In genomic region chr10:67804395-67804678, GRCh38 we compare ENCODE assay signal across 22 cellular contexts. TPM values are rescaled to one million over a fixed set of nuclear protein-coding genes. Genes with fewer than 3 reads are reported as not detected.
A peak's percentile ranks its signal among the peaks of the same experiment; 100 is the strongest.
DNase-seq lines count a peak whose midpoint lies in the region; ATAC-seq and TF ChIP-seq lines count a peak whose summit lies in the region.
"Had no signal": no experiment of that assay in that cellular context is flagged by ENCODE, and none has a peak within 500 bp of the region (broad histone marks: within the 10 kb centered on the region; RNA-seq: fewer than 3 reads in every experiment).

No MANE protein-coding gene starts in this region.

- H3K4me3 ChIP-seq in liver (ENCODE audit: low read depth in 1 of 3, low read length in 3 of 3): no peak overlapping the region
- H3K4me3 ChIP-seq: GM12878, GM23338, K562 had no signal

- DNase-seq in activated CD4-positive, alpha-beta T cell treated with anti-CD3 and anti-CD28 coated beads for 36 hours: no peak
- DNase-seq in activated CD4-positive, alpha-beta T cell treated with anti-CD3 and anti-CD28 coated beads, Interleukin-2, amount 50 U/mL, for 1 hour: no peak
- DNase-seq in stimulated activated naive CD8-positive, alpha-beta T cell treated with anti-CD3 and anti-CD28 coated beads, Interleukin-15, amount 100 ng/mL, for 72 hours: no peak
- no peak for DNase-seq in stimulated activated naive CD8-positive, alpha-beta T cell treated with anti-CD3 and anti-CD28 coated beads, Interleukin-15, Interleukin-2, amounts not matched to agents 100 U/mL and 50 U/mL, for 24 hours
- no peak for DNase-seq in DMS 273 treated with DMSO at 0.1 percent for 48 hours (lab: John Stamatoyannopoulos, UW)
- DNase-seq in stimulated activated CD4-positive, alpha-beta T cell treated with anti-CD3 and anti-CD28 coated beads, Interleukin-12 subunit alpha, Interleukin-12 subunit beta, amount 100 ng/mL, for 4 hours: no peak
- DNase-seq: DMS153, EL, NCI-H1105, NCI-H2081, NCI-H510A, NCI-H774, OCI-M1, Right ventricle myocardium superior had no signal

- POLR2A ChIA-PET in activated CD4-positive, alpha-beta T cell treated with anti-CD3 and anti-CD28 coated beads for 36 hours (lab: Charles Lee): no interaction called here

- H3K9ac ChIP-seq in liver (ENCODE audit: low read depth in 1 of 2, low read length in 2 of 2): peak overlapping the region in 1 of 2 donors; percentile 37

- H3K27ac ChIP-seq in liver (ENCODE audit: low read depth in 1 of 2, low read length in 2 of 2): peak overlapping the region; percentile 71 to 76
- H3K27ac ChIP-seq: 22Rv1 had no signal

- H3K36me3 Mint-ChIP-seq in activated CD4-positive, alpha-beta T cell treated with anti-CD3 and anti-CD28 coated beads for 36 hours (ENCODE audit: low read depth): no peaks in the 10 kb centered on the region
- H3K36me3 Mint-ChIP-seq: CD14-positive monocyte had no signal

- no peak overlapping the region for H3K4me3 Mint-ChIP-seq in activated CD4-positive, alpha-beta T cell treated with anti-CD3 and anti-CD28 coated beads for 36 hours
- peak overlapping the region; percentile 15 to 41 for H3K4me3 Mint-ChIP-seq in stimulated activated naive CD8-positive, alpha-beta T cell treated with anti-CD3 and anti-CD28 coated beads, Interleukin-15, amount 100 ng/mL, for 72 hours
- H3K4me3 Mint-ChIP-seq: CD14-positive monocyte, GM23338 had no signal

- CTCF ChIA-PET in activated CD4-positive, alpha-beta T cell treated with anti-CD3 and anti-CD28 coated beads for 36 hours (lab: Charles Lee): interaction anchor here (0.6 to 1.9 kb wide), 3 partner anchors 16 to 452 kb away, joined by 3 to 8 read pairs (median 3); no protein-coding TSS in a partner anchor

- peaks cover 8% of the 10 kb centered on the region for H3K4me1 Mint-ChIP-seq in activated CD4-positive, alpha-beta T cell treated with anti-CD3 and anti-CD28 coated beads for 36 hours
- H3K4me1 Mint-ChIP-seq in stimulated activated naive CD8-positive, alpha-beta T cell treated with anti-CD3 and anti-CD28 coated beads, Interleukin-15, amount 100 ng/mL, for 72 hours: peaks cover 55% of the 10 kb centered on the region
- H3K4me1 Mint-ChIP-seq: CD14-positive monocyte had no signal

- H3K27me3 Mint-ChIP-seq in activated CD4-positive, alpha-beta T cell treated with anti-CD3 and anti-CD28 coated beads for 36 hours: no peaks in the 10 kb centered on the region
- H3K27me3 Mint-ChIP-seq in stimulated activated naive CD8-positive, alpha-beta T cell treated with anti-CD3 and anti-CD28 coated beads, Interleukin-15, amount 100 ng/mL, for 72 hours: peaks cover 10% of the 10 kb centered on the region

- peak overlapping the region; percentile 74 for H3K27ac Mint-ChIP-seq in activated CD4-positive, alpha-beta T cell treated with anti-CD3 and anti-CD28 coated beads for 36 hours
- peak overlapping the region; percentile 95 to 98 for H3K27ac Mint-ChIP-seq in stimulated activated naive CD8-positive, alpha-beta T cell treated with anti-CD3 and anti-CD28 coated beads, Interleukin-15, amount 100 ng/mL, for 72 hours
- H3K27ac Mint-ChIP-seq: CD14-positive monocyte, GM23338 had no signal

- no peak for ATAC-seq in activated CD4-positive, alpha-beta T cell treated with anti-CD3 and anti-CD28 coated beads for 36 hours
- no peak for ATAC-seq in stimulated activated naive CD8-positive, alpha-beta T cell treated with anti-CD3 and anti-CD28 coated beads, Interleukin-15, amount 100 ng/mL, for 72 hours
- ATAC-seq in stimulated activated naive CD8-positive, alpha-beta T cell treated with anti-CD3 and anti-CD28 coated beads, Interleukin-15, Interleukin-2, amounts not matched to agents 100 U/mL and 50 U/mL, for 24 hours: no peak
- no peak for ATAC-seq in GM18873 (IDR thresholded peaks at IDR 0.05; ENCODE audit: low FRiP score, unreplicated experiment)
- ATAC-seq: GM23338, HCT116 had no signal

- no peak for TF ChIP-seq CTCF in liver (IDR thresholded peaks at IDR 0.05; ENCODE audit: low read depth, low read length, missing input control)

- intact Hi-C loops in activated CD4-positive, alpha-beta T cell treated with anti-CD3 and anti-CD28 coated beads for 36 hours (cut with DNase I, micrococcal nuclease): no loop called here

- no peaks in the 10 kb centered on the region for H3K9me3 ChIP-seq in liver (ENCODE audit: control insufficient read depth in 4 of 4, low read length in 3 of 4)

- H3K27me3 ChIP-seq in liver (ENCODE audit: control insufficient read depth in 4 of 4, insufficient read depth in 4 of 4, low read length in 3 of 4): no peaks in the 10 kb centered on the region

- TF ChIP-seq RAD21 in liver (IDR thresholded peaks at IDR 0.05): no peak

- H3K4me1 ChIP-seq in liver (ENCODE audit: control insufficient read depth in 4 of 4, insufficient read depth in 4 of 4, low read length in 3 of 4): peaks cover 12 to 60% (median 39%) of the 10 kb centered on the region in 4 donors

- no peaks in the 10 kb centered on the region for H3K36me3 ChIP-seq in liver (ENCODE audit: control insufficient read depth in 4 of 4, insufficient read depth in 3 of 4, low read depth in 1 of 4, low read length in 3 of 4)

- H3K9me3 Mint-ChIP-seq in activated CD4-positive, alpha-beta T cell treated with anti-CD3 and anti-CD28 coated beads for 36 hours (ENCODE audit: low read depth): no peaks in the 10 kb centered on the region
- H3K9me3 Mint-ChIP-seq in stimulated activated naive CD8-positive, alpha-beta T cell treated with anti-CD3 and anti-CD28 coated beads, Interleukin-15, amount 100 ng/mL, for 72 hours: peaks cover 0 to 5% of the 10 kb centered on the region in 2 donors
- H3K9me3 Mint-ChIP-seq: CD14-positive monocyte, GM23338 had no signal

TF ChIP-seq in liver, 16 proteins besides CTCF, POLR2A, EP300 and RAD21:
- TF ChIP-seq NR2F2 (IDR thresholded peaks at IDR 0.05): no peak
- TF ChIP-seq GABPA (IDR thresholded peaks at IDR 0.05 in 1 of 2, conservative IDR thresholded peaks at IDR 0.05 in 1 of 2): no peak
- no peak for TF ChIP-seq FOXA1 (IDR thresholded peaks at IDR 0.05)
- TF ChIP-seq EGR1 (IDR thresholded peaks at IDR 0.05; ENCODE audit: low read depth in 2 of 2): no peak
- TF ChIP-seq HNF4A (conservative IDR thresholded peaks at IDR 0.05): no peak
- TF ChIP-seq HNF4G (IDR thresholded peaks at IDR 0.05): no peak
- TF ChIP-seq, protein P1, sequence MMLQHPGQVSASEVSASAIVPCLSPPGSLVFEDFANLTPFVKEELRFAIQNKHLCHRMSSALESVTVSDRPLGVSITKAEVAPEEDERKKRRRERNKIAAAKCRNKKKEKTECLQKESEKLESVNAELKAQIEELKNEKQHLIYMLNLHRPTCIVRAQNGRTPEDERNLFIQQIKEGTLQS (IDR thresholded peaks at IDR 0.05): no peak
- TF ChIP-seq TAF1 (conservative IDR thresholded peaks at IDR 0.05): no peak

RNA-seq across cellular contexts. Expression of gene DNAJC12, which starts 33.7 kb away (rescaled TPM):
- 1 to 10 TPM; 6.6 to 7.0 TPM for total RNA-seq in activated CD4-positive, alpha-beta T cell treated with anti-CD3 and anti-CD28 coated beads for 36 hours
- 10 to 100 TPM; 16.4 to 35.7 TPM for total RNA-seq in liver
- 10 to 100 TPM; 29.8 to 51.3 TPM for polyA plus RNA-seq in liver
- polyA plus RNA-seq: CD14-positive monocyte had no signal
